ENCODE assay signal across 8 cellular contexts in the genomic region with DNA sequence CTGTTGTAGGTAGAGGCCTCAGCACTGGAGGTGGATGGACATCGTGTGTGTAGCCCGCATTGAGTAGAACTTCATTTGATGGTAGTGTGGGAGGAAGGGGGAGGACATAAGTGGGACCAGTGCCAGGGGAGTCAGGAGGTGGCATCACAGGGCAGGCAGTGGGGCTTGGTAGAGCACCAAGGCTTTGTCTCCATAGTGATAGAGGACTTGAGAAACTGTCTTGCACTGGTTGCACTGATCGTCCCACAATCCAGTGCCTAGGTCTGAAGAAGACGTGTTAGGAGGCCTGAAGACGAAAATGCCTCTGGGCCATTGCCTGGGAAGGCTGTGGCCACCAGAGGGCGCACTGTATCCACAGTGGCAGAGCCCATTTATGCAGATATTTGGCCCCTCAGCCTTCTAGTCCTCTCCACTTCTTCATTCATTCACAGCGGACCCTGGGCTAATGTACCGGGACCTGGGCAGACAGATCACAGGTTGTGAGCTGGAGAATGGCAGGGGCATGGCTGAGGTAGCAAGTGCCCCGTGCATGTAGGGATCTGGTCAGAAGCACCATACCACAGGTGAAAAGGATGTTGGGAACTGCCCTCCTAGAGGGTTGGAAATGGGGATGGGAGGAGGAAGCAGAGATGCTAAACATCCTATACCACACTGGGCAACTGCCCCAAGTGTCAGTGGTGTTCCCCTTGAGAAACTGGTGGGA.
A peak's percentile ranks its signal among the peaks of the same experiment; 100 is the strongest.
DNase-seq lines count a peak whose midpoint lies in the region; ATAC-seq and TF ChIP-seq lines count a peak whose summit lies in the region.

No MANE protein-coding gene starts in this region.

- peak; percentile 69 for ATAC-seq in GM18868 (IDR thresholded peaks at IDR 0.05; ENCODE audit: unreplicated experiment)
- peak; percentile 70 to 76 (median 74) for ATAC-seq in T-cell (replicated peaks in 1 of 4)
- ATAC-seq in heart right ventricle: peak; percentile 42 to 81 (median 70)
- no peak for ATAC-seq in HG02840 (IDR thresholded peaks at IDR 0.05; ENCODE audit: low FRiP score, unreplicated experiment)

- TF ChIP-seq CTCF in A673 (conservative IDR thresholded peaks at IDR 0.05; ENCODE audit: low read depth, low read length) (peak; percentile 97), heart right ventricle (IDR thresholded peaks at IDR 0.05) (peak; percentile 96 to 98 (median 98))

- CTCF ChIA-PET in A673 (lab: Charles Lee): no interaction called here
- CTCF ChIA-PET in T-cell (lab: Charles Lee): interaction anchor here (1.1 to 2.3 kb wide), 8 partner anchors 12 to 186 kb away, joined by 3 to 8 read pairs (median 6); no protein-coding TSS in a partner anchor

- H3K9me3 ChIP-seq in A673 (ENCODE audit: low read depth, low read length, poor library complexity, severe bottlenecking) (no peaks in the 10 kb centered on the region), adipocyte (ENCODE audit: control insufficient read depth, low read length) (no peaks in the 10 kb centered on the region), heart right ventricle (no peaks in the 10 kb centered on the region)

- H3K4me1 ChIP-seq in A673 (ENCODE audit: insufficient read depth, low read length, poor library complexity, severe bottlenecking) (peaks cover 35% of the 10 kb centered on the region), adipocyte (ENCODE audit: control insufficient read depth, insufficient read depth, low read length) (no peaks in the 10 kb centered on the region), heart right ventricle (peaks cover 7 to 62% (median 49%) of the 10 kb centered on the region in 9 donors)

- no peak overlapping the region for H3K27ac Mint-ChIP-seq in T-cell

- 12 to 19% methylated on average over 9 of the region's 9 CpGs for WGBS in heart right ventricle, 2 donors

- H3K27me3 Mint-ChIP-seq in T-cell: no peaks in the 10 kb centered on the region

- H3K4me3 ChIP-seq in A673 (ENCODE audit: low read depth, low read length, poor library complexity, severe bottlenecking) (no peak overlapping the region), adipocyte (ENCODE audit: low read length) (no peak overlapping the region), heart right ventricle (no peak overlapping the region)

- peak; percentile 88 for DNase-seq in A673 (ENCODE audit: low spot score)
- peak; percentile 2 for DNase-seq in NCI-H1417 treated with DMSO at 0.1 percent for 48 hours (lab: John Stamatoyannopoulos, UW)
- peak; percentile 47 to 89 (median 78) for DNase-seq in T-cell
- DNase-seq in adipocyte (ENCODE audit: low read depth): peak; percentile 94
- DNase-seq in heart right ventricle: peak; percentile 82 to 89
- DNase-seq in putamen (ENCODE audit: low spot score): peak; percentile 75

- intact Hi-C loops in A673 (cut with micrococcal nuclease; ENCODE audit: unreplicated experiment): loop anchor here (1.0 to 5.0 kb wide), 3 partner anchors 95 to 186 kb away; a partner anchor contains a TSS
- intact Hi-C loops in heart right ventricle (cut with DNase I): loop anchor here (1.0 to 5.0 kb wide), 6 partner anchors 95 to 186 kb away; a partner anchor contains a TSS

- H3K27me3 ChIP-seq in A673 (replicated peaks; ENCODE audit: insufficient read depth, low read depth, low read length, poor library complexity): no peaks in the 10 kb centered on the region
- H3K27me3 ChIP-seq in adipocyte (replicated peaks; ENCODE audit: control insufficient read depth, insufficient read depth, low read length): no peaks in the 10 kb centered on the region
- H3K27me3 ChIP-seq in heart right ventricle: no peaks in the 10 kb centered on the region

- H3K4me3 Mint-ChIP-seq in T-cell: no peak overlapping the region

- H3K4me1 Mint-ChIP-seq in T-cell: no peaks in the 10 kb centered on the region

- no peaks in the 10 kb centered on the region for H3K36me3 Mint-ChIP-seq in T-cell

- no TSS peak for BruUV-seq in A673 (replicated peaks; lab: Mats Ljungman, UMichigan)

- POLR2A ChIA-PET in A673 (lab: Charles Lee; ENCODE audit: low non-redundant PET): no interaction called here
- POLR2A ChIA-PET in T-cell (lab: Charles Lee): no interaction called here

- H3K9me3 Mint-ChIP-seq in T-cell: no peaks in the 10 kb centered on the region

- H3K36me3 ChIP-seq in A673 (ENCODE audit: insufficient read depth, low read length, poor library complexity, severe bottlenecking): no peaks in the 10 kb centered on the region
- peaks cover 3% of the 10 kb centered on the region for H3K36me3 ChIP-seq in adipocyte (ENCODE audit: control insufficient read depth, insufficient read depth, low read length, severe bottlenecking)
- peaks cover 0 to 61% (median 6%) of the 10 kb centered on the region in 9 donors for H3K36me3 ChIP-seq in heart right ventricle

- H3K9ac ChIP-seq in adipocyte (ENCODE audit: low read length): no peak overlapping the region

- H3K27ac ChIP-seq in A673 (ENCODE audit: low read depth, low read length, poor library complexity, severe bottlenecking) (no peak overlapping the region), heart right ventricle (peak overlapping the region in 8 of 10 donors; percentile 2 to 46 (median 26))

Comparison
In these comparisons a context has a peak if more than half of its experiments do, and no peak if none do; other contexts are left out.
1. DNase-seq: peak in every context shown above with its lines; median percentile 94 in adipocyte; 88 in A673; 86 in heart right ventricle; 78 in T-cell; 75 in putamen; 2 in NCI-H1417 treated with DMSO at 0.1 percent for 48 hours.